9 cellular contexts compared by ENCODE assay signal in the genomic region with DNA sequence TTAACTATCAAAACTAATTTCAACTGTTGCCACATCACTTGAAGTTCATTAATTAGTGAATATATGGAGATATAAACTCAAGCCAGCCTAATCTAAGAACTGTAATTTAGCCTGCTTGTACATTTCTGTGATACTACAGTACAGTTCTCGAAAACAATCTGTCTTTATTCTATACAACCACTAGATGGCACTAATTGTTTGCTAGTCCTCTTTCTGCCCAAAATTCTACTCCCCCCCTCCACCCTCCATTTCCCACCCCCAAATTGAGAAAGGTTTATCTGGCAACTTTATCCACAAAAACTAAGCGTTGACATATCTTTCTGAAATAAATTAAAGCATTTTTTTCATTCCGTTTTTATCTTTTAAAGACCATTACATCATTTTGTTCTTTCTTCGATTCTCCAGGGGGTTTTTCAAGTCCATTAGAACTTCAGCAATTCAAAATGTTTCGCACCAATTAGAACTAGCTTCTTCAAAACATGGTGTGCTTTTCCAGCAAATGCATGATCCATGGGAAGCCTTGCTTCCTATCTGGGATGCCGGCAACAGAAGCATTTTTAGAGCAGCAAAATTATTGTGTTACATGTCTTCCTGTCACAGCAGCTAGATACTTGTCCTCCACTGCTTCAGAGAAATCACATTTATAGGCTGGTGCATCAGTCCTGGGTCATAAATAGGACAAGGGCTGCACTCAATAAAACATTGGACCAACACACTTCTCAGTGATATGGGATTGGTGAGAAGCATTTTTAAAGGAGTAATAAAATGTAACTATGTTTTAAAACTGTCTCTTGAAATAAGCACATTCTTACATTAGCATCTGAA.
DNase-seq lines count a peak whose midpoint lies in the region; ATAC-seq, FAIRE-seq and TF ChIP-seq lines count a peak whose summit lies in the region.
"Had no signal": no experiment of that assay in that cellular context is flagged by ENCODE, and none has a peak within 500 bp of the region (broad histone marks: within the 10 kb centered on the region; RNA-seq: fewer than 3 reads in every experiment).

No MANE protein-coding gene starts in this region.

- H3K4me1 ChIP-seq in GM12878 (ENCODE audit: control insufficient read depth, insufficient read depth, low read length), result no peaks in the 10 kb centered on the region

- no peak overlapping the region for H3K27ac ChIP-seq in GM12878 (ENCODE audit: control insufficient read depth, insufficient read depth)
- H3K27ac ChIP-seq: skin epidermis had no signal

- POLR2A ChIA-PET in GM12878 (lab: Charles Lee), result no interaction called here

- no peak overlapping the region for H3K9ac ChIP-seq in GM12878 (ENCODE audit: control insufficient read depth, insufficient read depth, low read length)

- no peak overlapping the region for H3K4me3 ChIP-seq in GM12878
- H3K4me3 ChIP-seq: skin epidermis had no signal

- H3K4me2 ChIP-seq in GM12878 (ENCODE audit: control insufficient read depth, insufficient read depth), result no peak overlapping the region

- H3K36me3 ChIP-seq in GM12878 (ENCODE audit: control insufficient read depth in 2 of 2, insufficient read depth in 2 of 2, low read length in 1 of 2), result no peaks in the 10 kb centered on the region

- BruUV-seq in GM12878 (replicated peaks; lab: Mats Ljungman, UMichigan), result no TSS peak

- FAIRE-seq in GM12878 (lab: Jason Lieb, UNC), result peak; percentile 27

- intact Hi-C loops in GM12878 (cut with micrococcal nuclease; ENCODE audit: unreplicated experiment), result loop anchor here (1.0 to 10.0 kb wide), 4 partner anchors 255 to 637 kb away; no protein-coding TSS in a partner anchor

- ATAC-seq in GM12878 (peak; percentile 68), HG03354 (IDR thresholded peaks at IDR 0.05; ENCODE audit: poor library complexity, severe bottlenecking, unreplicated experiment) (no peak), GM18517 (IDR thresholded peaks at IDR 0.05; ENCODE audit: unreplicated experiment) (no peak)

- peak; percentile 60 for TF ChIP-seq CTCF in LNCAP (IDR thresholded peaks at IDR 0.05)
- TF ChIP-seq CTCF in GM12878 (IDR thresholded peaks at IDR 0.05 in 2 of 3, conservative IDR thresholded peaks at IDR 0.05 in 1 of 3; ENCODE audit: control insufficient read depth in 2 of 3, extremely low read depth in 1 of 3, insufficient read depth in 1 of 3, low read depth in 3 of 3, low read length in 3 of 3), result peak; percentile 45 to 53 (median 47)

- in situ Hi-C loops in GM12878 (cut with MboI), result loop anchor here (10.0 kb wide), 1 partner anchor 507 kb away; no protein-coding TSS in a partner anchor

- H3K27me3 ChIP-seq in GM12878 (replicated peaks in 1 of 2; ENCODE audit: control insufficient read depth in 2 of 2, insufficient read depth in 2 of 2, low read length in 1 of 2), result peaks cover 0 to 4% of the 10 kb centered on the region in 2 experiments; a peak in 2 of 4 replicates

- no peak overlapping the region for H2AFZ ChIP-seq in GM12878 (ENCODE audit: control insufficient read depth, low read depth, low read length)

- TF ChIP-seq RAD21 in GM12878 (IDR thresholded peaks at IDR 0.05; ENCODE audit: insufficient read depth, low read depth, low read length), result peak; percentile 63

- WGBS in GM12878 (ENCODE audit: insufficient coverage, insufficient replicate concordance, low lambda C conversion rate, missing lambda C conversion rate), result 29% methylated on average over 6 of the region's 6 CpGs

- no peak for TF ChIP-seq EP300 in GM12878 (IDR thresholded peaks at IDR 0.05; ENCODE audit: borderline replicate concordance in 1 of 2, control insufficient read depth in 1 of 2, low read depth in 2 of 2, low read length in 2 of 2)

- RAD21 ChIA-PET in GM12878 (lab: Charles Lee; ENCODE audit: unreplicated experiment), result interaction anchor here (1.0 to 1.9 kb wide), 2 partner anchors 261 to 504 kb away, joined by 4 to 8 read pairs; no protein-coding TSS in a partner anchor

- no peaks in the 10 kb centered on the region for H4K20me1 ChIP-seq in GM12878 (ENCODE audit: control insufficient read depth, insufficient read depth)

- DNase-seq in NCI-H2107 treated with DMSO at 0.1 percent for 48 hours (lab: John Stamatoyannopoulos, UW; ENCODE audit: unreplicated experiment) (peak; percentile 44), NCI-H2107 (lab: John Stamatoyannopoulos, UW) (no peak), GM12878 (ENCODE audit: low read depth, low spot score) (no peak), medulla oblongata (ENCODE audit: extremely low spot score) (peak; percentile 24)
- DNase-seq in activated T-cell treated with anti-CD3 and anti-CD28 coated beads, Interleukin-2, amount 50 U/mL, for 48 hours, result no peak

- H3K9me3 ChIP-seq in GM12878 (replicated peaks; ENCODE audit: control insufficient read depth, insufficient read depth, low read length), result no peaks in the 10 kb centered on the region

- no peaks in the 10 kb centered on the region for H3K79me2 ChIP-seq in GM12878 (ENCODE audit: control insufficient read depth, insufficient read depth, low read length)

- no peak for TF ChIP-seq POLR2A in GM12878 (IDR thresholded peaks at IDR 0.05; ENCODE audit: low read depth, low read length)

- SMC1A ChIA-PET in GM12878 (lab: Charles Lee; ENCODE audit: uncharacterized antibody, unreplicated experiment), result interaction anchor here (1.1 to 1.5 kb wide), 2 partner anchors 33 to 511 kb away, joined by 3 to 4 read pairs; no protein-coding TSS in a partner anchor

- CTCF ChIA-PET in GM12878 (lab: Yijun Ruan, JAX), result interaction anchor here (0.6 to 2.0 kb wide), 12 partner anchors 10 to 650 kb away, joined by 3 to 6 read pairs (median 4); no protein-coding TSS in a partner anchor

TF ChIP-seq in GM12878, 131 proteins besides CTCF, POLR2A, EP300 and RAD21 (continues in another document):
- 0 out of 2 replicates have a peak, but pooled peaks have one; percentile 38 for TF ChIP-seq ATF7 (IDR thresholded peaks at IDR 0.05; ENCODE audit: low read depth)
- TF ChIP-seq STAT1 (conservative IDR thresholded peaks at IDR 0.05), result no peak
- TF ChIP-seq, protein P1, sequence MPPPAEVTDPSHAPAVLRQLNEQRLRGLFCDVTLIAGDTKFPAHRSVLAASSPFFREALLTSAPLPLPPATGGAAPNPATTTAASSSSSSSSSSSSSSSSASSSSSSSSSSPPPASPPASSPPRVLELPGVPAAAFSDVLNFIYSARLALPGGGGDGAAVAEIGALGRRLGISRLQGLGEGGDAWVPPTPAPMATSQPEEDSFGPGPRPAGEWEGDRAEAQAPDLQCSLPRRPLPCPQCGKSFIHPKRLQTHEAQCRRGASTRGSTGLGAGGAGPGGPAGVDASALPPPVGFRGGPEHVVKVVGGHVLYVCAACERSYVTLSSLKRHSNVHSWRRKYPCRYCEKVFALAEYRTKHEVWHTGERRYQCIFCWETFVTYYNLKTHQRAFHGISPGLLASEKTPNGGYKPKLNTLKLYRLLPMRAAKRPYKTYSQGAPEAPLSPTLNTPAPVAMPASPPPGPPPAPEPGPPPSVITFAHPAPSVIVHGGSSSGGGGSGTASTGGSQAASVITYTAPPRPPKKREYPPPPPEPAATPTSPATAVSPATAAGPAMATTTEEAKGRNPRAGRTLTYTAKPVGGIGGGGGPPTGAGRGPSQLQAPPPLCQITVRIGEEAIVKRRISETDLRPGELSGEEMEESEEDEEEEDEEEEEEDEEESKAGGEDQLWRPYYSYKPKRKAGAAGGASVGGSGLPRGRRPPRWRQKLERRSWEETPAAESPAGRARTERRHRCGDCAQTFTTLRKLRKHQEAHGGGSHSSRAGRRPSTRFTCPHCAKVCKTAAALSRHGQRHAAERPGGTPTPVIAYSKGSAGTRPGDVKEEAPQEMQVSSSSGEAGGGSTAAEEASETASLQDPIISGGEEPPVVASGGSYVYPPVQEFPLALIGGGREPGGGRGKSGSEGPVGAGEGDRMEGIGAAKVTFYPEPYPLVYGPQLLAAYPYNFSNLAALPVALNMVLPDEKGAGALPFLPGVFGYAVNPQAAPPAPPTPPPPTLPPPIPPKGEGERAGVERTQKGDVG (CRISPR knock-in tag; IDR thresholded peaks at IDR 0.05), result no peak
- no peak for TF ChIP-seq POLR2AphosphoS2 (IDR thresholded peaks at IDR 0.05; ENCODE audit: low read depth, low read length)
- TF ChIP-seq PAX5 (IDR thresholded peaks at IDR 0.05; ENCODE audit: borderline replicate concordance, low read depth, low read length), result no peak
- TF ChIP-seq, protein P2, sequence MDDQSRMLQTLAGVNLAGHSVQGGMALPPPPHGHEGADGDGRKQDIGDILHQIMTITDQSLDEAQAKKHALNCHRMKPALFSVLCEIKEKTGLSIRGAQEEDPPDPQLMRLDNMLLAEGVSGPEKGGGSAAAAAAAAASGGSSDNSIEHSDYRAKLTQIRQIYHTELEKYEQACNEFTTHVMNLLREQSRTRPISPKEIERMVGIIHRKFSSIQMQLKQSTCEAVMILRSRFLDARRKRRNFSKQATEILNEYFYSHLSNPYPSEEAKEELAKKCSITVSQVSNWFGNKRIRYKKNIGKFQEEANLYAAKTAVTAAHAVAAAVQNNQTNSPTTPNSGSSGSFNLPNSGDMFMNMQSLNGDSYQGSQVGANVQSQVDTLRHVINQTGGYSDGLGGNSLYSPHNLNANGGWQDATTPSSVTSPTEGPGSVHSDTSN (IDR thresholded peaks at IDR 0.05; ENCODE audit: insufficient replicate concordance, low read depth, low read length), result no peak
- TF ChIP-seq SMC3 (IDR thresholded peaks at IDR 0.05; ENCODE audit: borderline replicate concordance, low read length), result peak; percentile 36; the same call in 1 of the 2 replicates
- no peak for TF ChIP-seq CBX3 (IDR thresholded peaks at IDR 0.05; ENCODE audit: borderline replicate concordance, low read depth)
- TF ChIP-seq SIX5 (IDR thresholded peaks at IDR 0.05; ENCODE audit: low read depth, low read length, severe bottlenecking), result no peak

Comparison
In these comparisons a context has a peak if more than half of its experiments do, and no peak if none do; other contexts are left out.
1. DNase-seq: peak in NCI-H2107 treated with DMSO at 0.1 percent for 48 hours (single experiment) and medulla oblongata (single experiment); none in NCI-H2107 (single experiment), GM12878 (single experiment) and activated T-cell treated with anti-CD3 and anti-CD28 coated beads, Interleukin-2, amount 50 U/mL, for 48 hours (0 of 2).